In the genomic region with DNA sequence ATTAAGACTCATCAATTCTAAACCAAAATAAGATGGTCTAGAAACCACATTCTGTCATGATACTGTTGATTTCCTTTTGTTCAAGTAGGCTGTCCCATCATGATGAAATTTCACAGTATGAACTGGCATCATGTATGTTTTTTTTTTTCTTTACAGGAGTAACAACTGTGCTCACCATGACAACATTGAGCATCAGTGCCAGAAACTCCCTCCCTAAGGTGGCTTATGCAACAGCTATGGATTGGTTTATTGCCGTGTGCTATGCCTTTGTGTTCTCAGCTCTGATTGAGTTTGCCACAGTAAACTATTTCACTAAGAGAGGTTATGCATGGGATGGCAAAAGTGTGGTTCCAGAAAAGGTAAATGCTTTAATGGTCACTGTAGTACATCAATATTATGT, we compare ENCODE assay signal across 8 cellular contexts. TPM values are rescaled to one million over a fixed set of nuclear protein-coding genes. Genes with fewer than 3 reads are reported as not detected.
"Had no signal": no experiment of that assay in that cellular context is flagged by ENCODE, and none has a peak within 500 bp of the region (broad histone marks: within the 10 kb centered on the region; RNA-seq: fewer than 3 reads in every experiment).

No MANE protein-coding gene starts in this region.

- H3K4me3 Mint-ChIP-seq: IgD-negative memory B cell had no signal

- ATAC-seq: HepG2, K562 had no signal

- H3K27me3 Mint-ChIP-seq: IgD-negative memory B cell had no signal

- DNase-seq: IMR-90, KBM-7, KG1 had no signal

- H3K27ac Mint-ChIP-seq: IgD-negative memory B cell had no signal

- H3K4me1 Mint-ChIP-seq: IgD-negative memory B cell had no signal

- H3K36me3 Mint-ChIP-seq: IgD-negative memory B cell had no signal

RNA-seq across cellular contexts. Expression of a gene that starts 47.6 kb away (rescaled TPM):
- total RNA-seq: HepG2, HT-29, HT1080, IMR-90, K562 had no signal
